Comparison of ENCODE assay signal across 17 cellular contexts in genomic region chr21:37594472-37594951, GRCh38.
DNase-seq lines count a peak whose midpoint lies in the region; ATAC-seq, FAIRE-seq and TF ChIP-seq lines count a peak whose summit lies in the region.
"Had no signal": no experiment of that assay in that cellular context is flagged by ENCODE, and none has a peak within 500 bp of the region (broad histone marks: within the 10 kb centered on the region; RNA-seq: fewer than 3 reads in every experiment).

No MANE protein-coding gene starts in this region.

- no peak overlapping the region for H3K4me3 Mint-ChIP-seq in T-helper 2 cell treated with Interferon-gamma antibody and Interleukin-4, amounts not matched to agents 5 μg/mL and 100 μg/mL, for 36 hours
- H3K4me3 Mint-ChIP-seq: CD14-positive monocyte; CD8-positive, alpha-beta T cell had no signal

- H3K27ac ChIP-seq in K562 (ENCODE audit: extremely low read depth, low read depth, low read length) (no peak overlapping the region), iPS-20b (ENCODE audit: low read length) (peak overlapping the region; percentile 34)
- H3K27ac ChIP-seq: 22Rv1 had no signal

- no peaks in the 10 kb centered on the region for H3K4me1 Mint-ChIP-seq in T-helper 2 cell treated with Interferon-gamma antibody and Interleukin-4, amounts not matched to agents 5 μg/mL and 100 μg/mL, for 36 hours (ENCODE audit: low read depth)
- H3K4me1 Mint-ChIP-seq: CD14-positive monocyte had no signal

- peaks cover 32 to 36% of the 10 kb centered on the region in 2 experiments for H3K27me3 ChIP-seq in K562 (ENCODE audit: control insufficient read depth in 2 of 2, insufficient read depth in 2 of 2, low read length in 2 of 2)
- no peaks in the 10 kb centered on the region for H3K27me3 ChIP-seq in iPS-20b (ENCODE audit: insufficient read depth, low read length)

- H3K4me2 ChIP-seq in K562 (ENCODE audit: insufficient read depth, low read length) = 0 out of 2 replicates have a peak overlapping the region, but pooled peaks have one; percentile 5

- no peaks in the 10 kb centered on the region for H3K9me1 ChIP-seq in K562 (ENCODE audit: control insufficient read depth, insufficient read depth, low read length)

- H4K20me1 ChIP-seq in K562 (replicated peaks; ENCODE audit: control insufficient read depth, insufficient read depth, low read length) = no peaks in the 10 kb centered on the region

- intact Hi-C loops in K562 (cut with micrococcal nuclease) = no loop called here

- H3K4me1 ChIP-seq in K562 (replicated peaks in 1 of 2; ENCODE audit: control insufficient read depth in 2 of 2, insufficient read depth in 2 of 2, low read length in 2 of 2) (peaks cover 0 to 6% of the 10 kb centered on the region in 2 experiments; a peak in 3 of 5 replicates), iPS-20b (ENCODE audit: insufficient read depth, low read length) (peaks cover 20% of the 10 kb centered on the region)
- H3K4me1 ChIP-seq: Caco-2 had no signal

- in situ Hi-C loops in K562 (cut with MboI) = no loop called here

- peak overlapping the region; percentile 68 for H2AFZ ChIP-seq in K562 (ENCODE audit: low read depth, low read length)

- H3K9me3 ChIP-seq in K562 (replicated peaks; ENCODE audit: control insufficient read depth, insufficient read depth, low read depth, low read length) (no peaks in the 10 kb centered on the region), iPS-20b (ENCODE audit: insufficient read depth, low read depth, low read length) (no peaks in the 10 kb centered on the region)
- H3K9me3 ChIP-seq: Caco-2 had no signal

- no peak for TF ChIP-seq EP300 in K562 (IDR thresholded peaks at IDR 0.05; ENCODE audit: low read length)

- CTCF ChIA-PET in K562 (lab: Yijun Ruan, JAX; ENCODE audit: low intra/inter-chr PET ratio) = no interaction called here

- no peak for TF ChIP-seq RAD21 in K562 (CRISPR knock-in tag; conservative IDR thresholded peaks at IDR 0.05 in 1 of 2, IDR thresholded peaks at IDR 0.05 in 1 of 2)

- no peak for FAIRE-seq in K562 (lab: Jason Lieb, UNC)
- FAIRE-seq: GM19239, HepG2 had no signal

- H3K27me3 Mint-ChIP-seq in T-helper 2 cell treated with Interferon-gamma antibody and Interleukin-4, amounts not matched to agents 5 μg/mL and 100 μg/mL, for 36 hours (ENCODE audit: low read depth) = no peaks in the 10 kb centered on the region

- H3K9ac ChIP-seq in K562 (ENCODE audit: insufficient read depth in 1 of 2, low read depth in 2 of 2, low read length in 2 of 2) = no peak overlapping the region; a peak in 1 of 4 replicates
- H3K9ac ChIP-seq in iPS-20b (ENCODE audit: low read depth, low read length) = peak overlapping the region; percentile 23; the same call in 1 of the 2 replicates

- H3K27ac Mint-ChIP-seq in T-helper 2 cell treated with Interferon-gamma antibody and Interleukin-4, amounts not matched to agents 5 μg/mL and 100 μg/mL, for 36 hours = peak overlapping the region; percentile 70
- H3K27ac Mint-ChIP-seq: CD8-positive, alpha-beta T cell had no signal

- TF ChIP-seq CTCF in K562 (IDR thresholded peaks at IDR 0.05 in 2 of 3, conservative IDR thresholded peaks at IDR 0.05 in 1 of 3; ENCODE audit: insufficient read depth in 2 of 3, low read depth in 1 of 3, low read length in 3 of 3) = no peak

- no peak overlapping the region for H3K4me3 ChIP-seq in K562
- no peak overlapping the region for H3K4me3 ChIP-seq in iPS-20b (ENCODE audit: low read length)

- H3K79me2 ChIP-seq in K562 (ENCODE audit: control insufficient read depth, insufficient read depth, low read length) = no peaks in the 10 kb centered on the region

- no peak for TF ChIP-seq POLR2A in K562 (conservative IDR thresholded peaks at IDR 0.05)

- POLR2A ChIA-PET in K562 (lab: Yijun Ruan, JAX) = interaction anchor here (0.6 to 2.2 kb wide), 5 partner anchors 9 to 73 kb away, joined by 3 to 10 read pairs (median 3); no protein-coding TSS in a partner anchor

- BruUV-seq in K562 (replicated peaks; lab: Mats Ljungman, UMichigan) = no TSS peak

- H3K36me3 ChIP-seq in K562 (ENCODE audit: control insufficient read depth, insufficient read depth, low read length) (no peaks in the 10 kb centered on the region), iPS-20b (ENCODE audit: insufficient read depth, low read depth, low read length) (no peaks in the 10 kb centered on the region)

- no peaks in the 10 kb centered on the region for H3K9me3 Mint-ChIP-seq in T-helper 2 cell treated with Interferon-gamma antibody and Interleukin-4, amounts not matched to agents 5 μg/mL and 100 μg/mL, for 36 hours
- H3K9me3 Mint-ChIP-seq: CD8-positive, alpha-beta T cell had no signal

- DNase-seq in T-helper 2 cell treated with Interferon-gamma antibody and Interleukin-4, amounts not matched to agents 5 μg/mL and 100 μg/mL, for 36 hours (ENCODE audit: low spot score) = no peak
- DNase-seq in T-helper 2 cell (no peak), ELF-1 (ENCODE audit: low read depth, low spot score) (peak; percentile 11), K562 (ENCODE audit: extremely low read depth in 1 of 4, low spot score in 3 of 4) (no peak)
- DNase-seq in activated effector memory CD4-positive, alpha-beta T cell treated with anti-CD3 and anti-CD28 coated beads, Interleukin-2, amount 50 U/mL, for 16 hours = no peak
- no peak for DNase-seq in activated CD4-positive, alpha-beta T cell treated with anti-CD3 and anti-CD28 coated beads for 48 hours
- DNase-seq: Caco-2; CD8-positive, alpha-beta T cell; DND-41; GF-D8; H7 had no signal

- H3K36me3 Mint-ChIP-seq in T-helper 2 cell treated with Interferon-gamma antibody and Interleukin-4, amounts not matched to agents 5 μg/mL and 100 μg/mL, for 36 hours (ENCODE audit: low read depth) = no peaks in the 10 kb centered on the region
- H3K36me3 Mint-ChIP-seq: CD14-positive monocyte; CD8-positive, alpha-beta T cell had no signal

- WGBS in K562 (ENCODE audit: insufficient coverage, low coverage, missing lambda C conversion rate) = 4% methylated on average over 15 of the region's 15 CpGs

- ATAC-seq in K562 (peak; percentile 19; the same call in 1 of the 3 replicates), GM21576 (IDR thresholded peaks at IDR 0.05; ENCODE audit: unreplicated experiment) (no peak)
- ATAC-seq: CD8-positive, alpha-beta T cell; HepG2 had no signal

TF ChIP-seq in K562, 482 proteins besides CTCF, POLR2A, EP300 and RAD21 (continues in another document):
- TF ChIP-seq RBM15 (IDR thresholded peaks at IDR 0.05; ENCODE audit: insufficient read depth, low read length) (no peak), ZBTB1 (CRISPR knock-in tag; IDR thresholded peaks at IDR 0.05; ENCODE audit: borderline replicate concordance, low read depth) (no peak)
- TF ChIP-seq, protein P1, sequence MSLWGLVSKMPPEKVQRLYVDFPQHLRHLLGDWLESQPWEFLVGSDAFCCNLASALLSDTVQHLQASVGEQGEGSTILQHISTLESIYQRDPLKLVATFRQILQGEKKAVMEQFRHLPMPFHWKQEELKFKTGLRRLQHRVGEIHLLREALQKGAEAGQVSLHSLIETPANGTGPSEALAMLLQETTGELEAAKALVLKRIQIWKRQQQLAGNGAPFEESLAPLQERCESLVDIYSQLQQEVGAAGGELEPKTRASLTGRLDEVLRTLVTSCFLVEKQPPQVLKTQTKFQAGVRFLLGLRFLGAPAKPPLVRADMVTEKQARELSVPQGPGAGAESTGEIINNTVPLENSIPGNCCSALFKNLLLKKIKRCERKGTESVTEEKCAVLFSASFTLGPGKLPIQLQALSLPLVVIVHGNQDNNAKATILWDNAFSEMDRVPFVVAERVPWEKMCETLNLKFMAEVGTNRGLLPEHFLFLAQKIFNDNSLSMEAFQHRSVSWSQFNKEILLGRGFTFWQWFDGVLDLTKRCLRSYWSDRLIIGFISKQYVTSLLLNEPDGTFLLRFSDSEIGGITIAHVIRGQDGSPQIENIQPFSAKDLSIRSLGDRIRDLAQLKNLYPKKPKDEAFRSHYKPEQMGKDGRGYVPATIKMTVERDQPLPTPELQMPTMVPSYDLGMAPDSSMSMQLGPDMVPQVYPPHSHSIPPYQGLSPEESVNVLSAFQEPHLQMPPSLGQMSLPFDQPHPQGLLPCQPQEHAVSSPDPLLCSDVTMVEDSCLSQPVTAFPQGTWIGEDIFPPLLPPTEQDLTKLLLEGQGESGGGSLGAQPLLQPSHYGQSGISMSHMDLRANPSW (CRISPR knock-in tag; IDR thresholded peaks at IDR 0.05) = no peak
